Comparison of ENCODE assay signal across 10 cellular contexts in the genomic region with DNA sequence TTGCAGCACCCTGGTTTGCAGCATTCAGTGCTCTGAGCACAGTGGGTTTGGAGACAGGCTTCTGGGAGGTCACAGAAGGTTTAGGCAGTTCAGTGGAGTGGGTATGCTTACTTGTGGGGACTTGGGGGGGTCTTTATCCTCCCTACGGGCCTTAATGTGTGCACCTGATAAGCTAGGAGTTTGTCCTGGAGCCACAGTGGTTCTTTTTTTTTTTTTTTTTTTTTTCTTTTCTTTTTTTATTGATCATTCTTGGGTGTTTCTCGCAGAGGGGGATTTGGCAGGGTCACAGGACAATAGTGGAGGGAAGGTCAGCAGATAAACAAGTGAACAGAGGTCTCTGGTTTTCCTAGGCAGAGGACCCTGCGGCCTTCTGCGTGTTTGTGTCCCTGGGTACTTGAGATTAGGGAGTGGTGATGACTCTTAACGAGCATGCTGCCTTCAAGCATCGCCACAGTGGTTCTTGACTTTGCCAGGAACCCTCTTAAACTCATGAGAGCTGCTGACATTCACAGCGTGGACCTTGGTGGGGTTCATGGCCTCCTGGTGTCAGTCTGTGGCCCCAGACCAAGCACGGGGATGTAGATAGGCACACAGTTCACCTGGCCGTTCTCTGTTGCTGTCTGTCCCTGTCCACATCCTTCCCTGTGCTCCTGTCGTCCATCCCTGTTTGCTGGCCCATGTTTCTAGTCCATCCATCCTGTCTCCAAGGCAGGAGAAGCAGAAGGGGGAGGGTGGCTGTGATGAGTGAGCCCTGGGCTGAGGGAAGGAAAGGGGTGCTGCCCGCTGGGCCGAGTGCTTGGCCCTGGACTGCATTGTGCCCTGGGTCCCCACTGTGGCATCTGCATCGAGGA. TPM values are rescaled to one million over a fixed set of nuclear protein-coding genes. Genes with fewer than 3 reads are reported as not detected.
DNase-seq lines count a peak whose midpoint lies in the region; ATAC-seq and TF ChIP-seq lines count a peak whose summit lies in the region.
"Had no signal": no experiment of that assay in that cellular context is flagged by ENCODE, and none has a peak within 500 bp of the region (broad histone marks: within the 10 kb centered on the region; RNA-seq: fewer than 3 reads in every experiment).

No MANE protein-coding gene starts in this region.

- H3K27me3 ChIP-seq in skeletal muscle tissue (ENCODE audit: control insufficient read depth in 3 of 3, insufficient read depth in 3 of 3, low read length in 3 of 3), result no peaks in the 10 kb centered on the region

- peaks cover 68% of the 10 kb centered on the region for H3K4me1 Mint-ChIP-seq in WTC11

- no peak for DNase-seq in GM12864 (ENCODE audit: low read depth)
- no peak for DNase-seq in WTC11 (ENCODE audit: low spot score)
- DNase-seq in foreskin fibroblast, result no peak
- no peak for DNase-seq in NCI-H526 treated with DMSO at 0.1 percent for 48 hours (lab: John Stamatoyannopoulos, UW)
- DNase-seq in NCI-H187 (lab: John Stamatoyannopoulos, UW), result no peak
- DNase-seq: NCI-H226 had no signal

- no peaks in the 10 kb centered on the region for H3K27me3 Mint-ChIP-seq in WTC11 (ENCODE audit: low read depth)

- peaks cover 14 to 24% (median 16%) of the 10 kb centered on the region in 3 donors for H3K36me3 ChIP-seq in skeletal muscle tissue (ENCODE audit: control insufficient read depth in 3 of 3, insufficient read depth in 3 of 3, low read length in 3 of 3)

- peak overlapping the region; percentile 44 for H3K4me3 ChIP-seq in GM12864 (ENCODE audit: low read depth, low read length)
- H3K4me3 ChIP-seq in foreskin fibroblast (ENCODE audit: low read depth in 1 of 2, low read length in 2 of 2), result peak overlapping the region; percentile 74 to 87
- H3K4me3 ChIP-seq in skeletal muscle tissue (ENCODE audit: low read length in 3 of 3), result peak overlapping the region; percentile 59 to 81 (median 80)

- peaks cover 9% of the 10 kb centered on the region for H3K36me3 Mint-ChIP-seq in WTC11

- peak overlapping the region; percentile 64 to 87 (median 79) for H3K9ac ChIP-seq in skeletal muscle tissue (ENCODE audit: low read depth in 1 of 3, low read length in 3 of 3)

- peak overlapping the region; percentile 56 for H3K4me3 Mint-ChIP-seq in WTC11

- H3K27ac ChIP-seq in skeletal muscle tissue (ENCODE audit: low read depth, low read length), result peak overlapping the region; percentile 85

- POLR2A ChIA-PET in WTC11 (lab: Charles Lee), result interaction anchor here (0.6 to 0.9 kb wide), 2 partner anchors 85 to 179 kb away, joined by 4 to 18 read pairs; partner anchors contain the start of genes COQ8B and ITPKC

- TF ChIP-seq CTCF in GM12864 (IDR thresholded peaks at IDR 0.05; ENCODE audit: low read depth, low read length, missing control alignments), result no peak
- TF ChIP-seq CTCF in WTC11 (IDR thresholded peaks at IDR 0.05), result no peak
- no peak for TF ChIP-seq CTCF in foreskin fibroblast (IDR thresholded peaks at IDR 0.05; ENCODE audit: low read depth, low read length)

- H3K27ac Mint-ChIP-seq in WTC11, result peak overlapping the region; percentile 85

- no peak for ATAC-seq in WTC11
- ATAC-seq in HG02852 (IDR thresholded peaks at IDR 0.05; ENCODE audit: unreplicated experiment), result no peak
- no peak for ATAC-seq in GM18502 (IDR thresholded peaks at IDR 0.05; ENCODE audit: poor library complexity, unreplicated experiment)

- H3K4me1 ChIP-seq in skeletal muscle tissue (ENCODE audit: control insufficient read depth in 3 of 3, insufficient read depth in 3 of 3, low read length in 3 of 3), result peaks cover 73 to 76% (median 73%) of the 10 kb centered on the region in 3 donors

- H3K9me3 Mint-ChIP-seq in WTC11, result no peaks in the 10 kb centered on the region

- CTCF ChIA-PET in WTC11 (lab: Charles Lee), result interaction anchor here (0.9 kb wide), 1 partner anchor 138 kb away, joined by 3 read pairs; no protein-coding TSS in a partner anchor

- no peaks in the 10 kb centered on the region for H3K9me3 ChIP-seq in skeletal muscle tissue (ENCODE audit: control insufficient read depth in 3 of 3, low read length in 3 of 3)

TF ChIP-seq in WTC11, 78 proteins besides CTCF, POLR2A, EP300 and RAD21:
- TF ChIP-seq ZNF219 (CRISPR knock-in tag; IDR thresholded peaks at IDR 0.05; ENCODE audit: borderline replicate concordance) (no peak), ZNF138 (CRISPR knock-in tag; conservative IDR thresholded peaks at IDR 0.05) (no peak), IRF1 (CRISPR knock-in tag; IDR thresholded peaks at IDR 0.05) (no peak), SOX15 (CRISPR knock-in tag; IDR thresholded peaks at IDR 0.05) (no peak)

RNA-seq across cellular contexts. Expression of gene EGLN2, which starts 2.7 kb away (rescaled TPM):
- total RNA-seq in WTC11 (2021) (97.7 to 106 TPM (median 102 TPM) in 3 replicates), skeletal muscle tissue (37.1 TPM)

RNA-seq across cellular contexts. Expression of gene RAB4B, which starts 23.6 kb away (rescaled TPM):
- total RNA-seq in WTC11 (2021), result 29.7 to 34.1 TPM (median 30.5 TPM) in 3 replicates
- 2.1 TPM for total RNA-seq in skeletal muscle tissue

RNA-seq across cellular contexts. Expression of gene MIA, which starts 26.4 kb away (rescaled TPM):
- not detected in 3 replicates for total RNA-seq in WTC11 (2021)
- 2.1 TPM for total RNA-seq in skeletal muscle tissue

RNA-seq across cellular contexts. Expression of gene CYP2A6, which starts 48.6 kb away (rescaled TPM):
- total RNA-seq in WTC11 (2021) (0.25 to 0.80 TPM (median 0.28 TPM) in 3 replicates), skeletal muscle tissue (not detected)
- total RNA-seq: bronchial epithelial cell had no signal

RNA-seq across cellular contexts. Expression of gene SNRPA, which starts 50.7 kb away (rescaled TPM):
- total RNA-seq in WTC11 (2021) (215 to 227 TPM (median 218 TPM) in 3 replicates), skeletal muscle tissue (7.8 TPM)
